In the genomic region with DNA sequence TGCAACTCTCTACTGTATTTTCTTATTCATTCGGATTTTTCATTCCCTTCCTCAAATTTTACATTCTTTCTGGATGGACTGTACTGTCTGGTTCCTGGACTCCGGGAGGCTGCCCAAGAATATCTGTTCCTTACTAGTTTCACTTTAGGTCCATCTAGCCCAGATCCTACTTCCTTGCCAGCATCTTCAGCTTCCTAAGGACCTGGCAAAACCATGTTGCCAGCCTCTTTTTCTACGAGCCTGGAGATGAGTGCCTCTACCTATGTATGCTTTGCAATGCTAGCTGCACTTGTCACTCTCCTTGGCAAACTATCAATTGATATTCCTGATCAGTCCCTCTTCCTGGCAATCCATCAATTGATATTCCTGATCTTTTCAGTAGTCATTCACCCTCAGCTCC, we compare ENCODE assay signal across 29 cellular contexts. TPM values are rescaled to one million over a fixed set of nuclear protein-coding genes. Genes with fewer than 3 reads are reported as not detected.
"Had no signal": no experiment of that assay in that cellular context is flagged by ENCODE, and none has a peak within 500 bp of the region (broad histone marks: within the 10 kb centered on the region; RNA-seq: fewer than 3 reads in every experiment).

No MANE protein-coding gene starts in this region.

- FAIRE-seq: bronchial epithelial cell, endometrium, frontal cortex had no signal

- H3K9me3 Mint-ChIP-seq: activated CD4-positive, alpha-beta memory T cell treated with anti-CD3 and anti-CD28 coated beads for 36 hours; activated CD4-positive, alpha-beta T cell treated with anti-CD3 and anti-CD28 coated beads, Interleukin-2, amount 10 ng/mL, durations not matched to agents 24 days and 14 days; activated naive CD4-positive, alpha-beta T cell treated with anti-CD3 and anti-CD28 coated beads, Interleukin-2, amount 10 ng/mL, durations not matched to agents 7 days and 5 days; activated naive CD4-positive, alpha-beta T cell treated with anti-CD3 and anti-CD28 coated beads, Interleukin-2, amount 50 U/mL, for 72 hours; activated naive CD8-positive, alpha-beta T cell treated with anti-CD3 and anti-CD28 coated beads, Interleukin-2, amount 10 ng/mL, durations not matched to agents 7 days and 5 days; central memory CD8-positive, alpha-beta T cell had no signal

- H3K4me3 ChIP-seq: ascending aorta, colonic mucosa, esophagus squamous epithelium had no signal

- ATAC-seq: activated CD4-positive, alpha-beta T cell treated with anti-CD3 and anti-CD28 coated beads for 36 hours; activated CD8-positive, alpha-beta memory T cell treated with anti-CD3 and anti-CD28 coated beads, Interleukin-2, amount 10 ng/mL, durations not matched to agents 7 days and 5 days; activated CD8-positive, alpha-beta T cell treated with anti-CD3 and anti-CD28 coated beads, Interleukin-2, amount 10 ng/mL, durations not matched to agents 7 days and 5 days; activated naive CD4-positive, alpha-beta T cell treated with anti-CD3 and anti-CD28 coated beads, Interleukin-2, amount 50 U/mL, for 72 hours had no signal

- H3K9me3 ChIP-seq: ascending aorta, colonic mucosa, esophagus squamous epithelium had no signal

- DNase-seq: activated CD4-positive, alpha-beta memory T cell treated with anti-CD3 and anti-CD28 coated beads for 36 hours; activated CD4-positive, alpha-beta T cell treated with anti-CD3 and anti-CD28 coated beads for 36 hours; activated CD4-positive, alpha-beta T cell treated with anti-CD3 and anti-CD28 coated beads, Interleukin-2, amount 10 ng/mL, durations not matched to agents 24 days and 14 days; activated CD4-positive, CD25-positive, alpha-beta regulatory T cell; activated CD4-positive, CD25-positive, alpha-beta regulatory T cell treated with anti-CD3 and anti-CD28 coated beads, Interleukin-2, amount 50 U/mL, for 72 hours; activated CD8-positive, alpha-beta memory T cell treated with anti-CD3 and anti-CD28 coated beads, Interleukin-2, amount 10 ng/mL, durations not matched to agents 7 days and 5 days; activated CD8-positive, alpha-beta memory T cell treated with anti-CD3 and anti-CD28 coated beads, Interleukin-2, amount 50 U/mL, for 4 hours; activated CD8-positive, alpha-beta T cell treated with anti-CD3 and anti-CD28 coated beads, Interleukin-2, amount 10 ng/mL, durations not matched to agents 7 days and 5 days; activated gamma-delta T cell; activated naive CD4-positive, alpha-beta T cell; activated naive CD4-positive, alpha-beta T cell treated with anti-CD3 and anti-CD28 coated beads, Interleukin-2, amount 10 ng/mL, durations not matched to agents 7 days and 5 days; activated naive CD8-positive, alpha-beta T cell treated with anti-CD3 and anti-CD28 coated beads, Interleukin-2, amount 10 ng/mL, durations not matched to agents 7 days and 5 days; activated T-cell treated with anti-CD3 and anti-CD28 coated beads, Interleukin-2, amount 50 U/mL, for 1 hour; activated T-cell treated with anti-CD3 and anti-CD28 coated beads, Interleukin-2, amount 50 U/mL, for 48 hours; brain microvascular endothelial cell; colonic mucosa; effector CD8-positive, alpha-beta T cell; esophagus squamous epithelium; foreskin fibroblast; head of caudate nucleus; T-helper 2 cell had no signal

- H3K36me3 ChIP-seq: ascending aorta, brain microvascular endothelial cell, colonic mucosa, esophagus squamous epithelium had no signal

- H3K4me1 Mint-ChIP-seq: activated CD4-positive, alpha-beta T cell treated with anti-CD3 and anti-CD28 coated beads, Interleukin-2, amount 10 ng/mL, durations not matched to agents 24 days and 14 days; activated CD8-positive, alpha-beta memory T cell treated with anti-CD3 and anti-CD28 coated beads, Interleukin-2, amount 10 ng/mL, durations not matched to agents 7 days and 5 days; activated naive CD4-positive, alpha-beta T cell treated with anti-CD3 and anti-CD28 coated beads, Interleukin-2, amount 10 ng/mL, durations not matched to agents 7 days and 5 days; activated naive CD8-positive, alpha-beta T cell treated with anti-CD3 and anti-CD28 coated beads, Interleukin-2, amount 10 ng/mL, durations not matched to agents 7 days and 5 days had no signal

- H3K27ac ChIP-seq: ascending aorta, brain microvascular endothelial cell, colonic mucosa, esophagus squamous epithelium had no signal

- H3K36me3 Mint-ChIP-seq: activated CD4-positive, alpha-beta memory T cell treated with anti-CD3 and anti-CD28 coated beads for 36 hours; activated CD8-positive, alpha-beta memory T cell treated with anti-CD3 and anti-CD28 coated beads, Interleukin-2, amount 10 ng/mL, durations not matched to agents 7 days and 5 days; activated naive CD4-positive, alpha-beta T cell treated with anti-CD3 and anti-CD28 coated beads, Interleukin-2, amount 10 ng/mL, durations not matched to agents 7 days and 5 days; activated naive CD8-positive, alpha-beta T cell treated with anti-CD3 and anti-CD28 coated beads, Interleukin-2, amount 10 ng/mL, durations not matched to agents 7 days and 5 days had no signal

- H3K27ac Mint-ChIP-seq: activated CD4-positive, alpha-beta memory T cell treated with anti-CD3 and anti-CD28 coated beads for 36 hours; activated CD4-positive, alpha-beta T cell treated with anti-CD3 and anti-CD28 coated beads for 36 hours; activated CD4-positive, alpha-beta T cell treated with anti-CD3 and anti-CD28 coated beads, Interleukin-2, amount 10 ng/mL, durations not matched to agents 24 days and 14 days; activated CD8-positive, alpha-beta memory T cell treated with anti-CD3 and anti-CD28 coated beads, Interleukin-2, amount 10 ng/mL, durations not matched to agents 7 days and 5 days; activated CD8-positive, alpha-beta T cell treated with anti-CD3 and anti-CD28 coated beads, Interleukin-2, amount 10 ng/mL, durations not matched to agents 7 days and 5 days; activated naive CD4-positive, alpha-beta T cell treated with anti-CD3 and anti-CD28 coated beads, Interleukin-2, amount 10 ng/mL, durations not matched to agents 7 days and 5 days; activated naive CD4-positive, alpha-beta T cell treated with anti-CD3 and anti-CD28 coated beads, Interleukin-2, amount 50 U/mL, for 72 hours; activated naive CD8-positive, alpha-beta T cell treated with anti-CD3 and anti-CD28 coated beads, Interleukin-2, amount 10 ng/mL, durations not matched to agents 7 days and 5 days had no signal

- H3K4me1 ChIP-seq: ascending aorta, colonic mucosa had no signal

- H3K4me3 Mint-ChIP-seq: activated CD4-positive, alpha-beta memory T cell treated with anti-CD3 and anti-CD28 coated beads for 36 hours; activated CD4-positive, alpha-beta T cell treated with anti-CD3 and anti-CD28 coated beads for 36 hours; activated CD4-positive, alpha-beta T cell treated with anti-CD3 and anti-CD28 coated beads, Interleukin-2, amount 10 ng/mL, durations not matched to agents 24 days and 14 days; activated CD8-positive, alpha-beta memory T cell treated with anti-CD3 and anti-CD28 coated beads, Interleukin-2, amount 10 ng/mL, durations not matched to agents 7 days and 5 days; activated CD8-positive, alpha-beta T cell treated with anti-CD3 and anti-CD28 coated beads, Interleukin-2, amount 10 ng/mL, durations not matched to agents 7 days and 5 days; activated naive CD4-positive, alpha-beta T cell treated with anti-CD3 and anti-CD28 coated beads, Interleukin-2, amount 10 ng/mL, durations not matched to agents 7 days and 5 days; activated naive CD8-positive, alpha-beta T cell treated with anti-CD3 and anti-CD28 coated beads, Interleukin-2, amount 10 ng/mL, durations not matched to agents 7 days and 5 days; central memory CD8-positive, alpha-beta T cell had no signal

- H3K27me3 ChIP-seq: ascending aorta, brain microvascular endothelial cell, colonic mucosa, esophagus squamous epithelium had no signal

RNA-seq across cellular contexts. Expression of a gene that starts 5.6 kb away (rescaled TPM):
- total RNA-seq: activated CD4-positive, alpha-beta memory T cell treated with anti-CD3 and anti-CD28 coated beads for 36 hours; activated CD4-positive, alpha-beta T cell treated with anti-CD3 and anti-CD28 coated beads for 36 hours; activated CD4-positive, alpha-beta T cell treated with anti-CD3 and anti-CD28 coated beads, Interleukin-2, amount 10 ng/mL, durations not matched to agents 24 days and 14 days; activated CD8-positive, alpha-beta memory T cell treated with anti-CD3 and anti-CD28 coated beads for 36 hours; activated CD8-positive, alpha-beta memory T cell treated with anti-CD3 and anti-CD28 coated beads, Interleukin-2, amount 10 ng/mL, durations not matched to agents 7 days and 5 days; activated CD8-positive, alpha-beta T cell treated with anti-CD3 and anti-CD28 coated beads, Interleukin-2, amount 10 ng/mL, durations not matched to agents 7 days and 5 days; activated naive CD4-positive, alpha-beta T cell treated with anti-CD3 and anti-CD28 coated beads, Interleukin-2, amount 50 U/mL, for 72 hours; activated naive CD8-positive, alpha-beta T cell treated with anti-CD3 and anti-CD28 coated beads, Interleukin-2, amount 10 ng/mL, durations not matched to agents 7 days and 5 days; T-helper 1 cell treated with Interleukin-12 subunit alpha and Interleukin-12 subunit beta and Interleukin-4 antibody, amounts not matched to agents 30 ng/mL and 1 ng/mL, for 36 hours had no signal
